In genomic region chr14:94770815-94771190, GRCh38 we compare ENCODE assay signal across 13 cellular contexts. TPM values are rescaled to one million over a fixed set of nuclear protein-coding genes. Genes with fewer than 3 reads are reported as not detected.
A peak's percentile ranks its signal among the peaks of the same experiment; 100 is the strongest.
DNase-seq lines count a peak whose midpoint lies in the region; ATAC-seq and TF ChIP-seq lines count a peak whose summit lies in the region.
"Had no signal": no experiment of that assay in that cellular context is flagged by ENCODE, and none has a peak within 500 bp of the region (broad histone marks: within the 10 kb centered on the region; RNA-seq: fewer than 3 reads in every experiment).

No MANE protein-coding gene starts in this region.

- no peaks in the 10 kb centered on the region for H3K36me3 ChIP-seq in CD4-positive, CD25-positive, alpha-beta regulatory T cell (ENCODE audit: control insufficient read depth, insufficient read depth, low read length)
- H3K36me3 ChIP-seq in HUES6 (ENCODE audit: control insufficient read depth, insufficient read depth, low read length), result no peaks in the 10 kb centered on the region

- H3K4me1 Mint-ChIP-seq in CD4-positive, CD25-positive, alpha-beta regulatory T cell, result peaks cover 0 to 17% (median 5%) of the 10 kb centered on the region in 4 donors
- H3K4me1 Mint-ChIP-seq in chondrocyte (ENCODE audit: low read depth) (peaks cover 30% of the 10 kb centered on the region), nephron progenitor cell (peaks cover 57% of the 10 kb centered on the region)

- no peak overlapping the region for H3K4me3 ChIP-seq in CD4-positive, CD25-positive, alpha-beta regulatory T cell (ENCODE audit: low read depth, low read length)
- H3K4me3 ChIP-seq in HUES6 (ENCODE audit: low read depth, low read length), result peak overlapping the region; percentile 67

- H3K9me3 ChIP-seq in CD4-positive, CD25-positive, alpha-beta regulatory T cell (ENCODE audit: control insufficient read depth in 2 of 2, low read length in 2 of 2), result no peaks in the 10 kb centered on the region
- H3K9me3 ChIP-seq in HUES6 (ENCODE audit: control insufficient read depth, insufficient read depth, low read depth, low read length), result no peaks in the 10 kb centered on the region

- H3K27me3 ChIP-seq in CD4-positive, CD25-positive, alpha-beta regulatory T cell (ENCODE audit: control insufficient read depth, insufficient read depth, low read length), result peaks cover 34% of the 10 kb centered on the region
- H3K27me3 ChIP-seq in HUES6 (ENCODE audit: control insufficient read depth, insufficient read depth, low read length), result peaks cover 100% of the 10 kb centered on the region

- no peak for TF ChIP-seq CTCF in chondrocyte (IDR thresholded peaks at IDR 0.05)
- TF ChIP-seq CTCF in nephron progenitor cell (IDR thresholded peaks at IDR 0.05), result no peak

- peaks cover 0 to 2% (median 0%) of the 10 kb centered on the region in 7 donors for H3K9me3 Mint-ChIP-seq in CD4-positive, CD25-positive, alpha-beta regulatory T cell
- H3K9me3 Mint-ChIP-seq in chondrocyte (ENCODE audit: low read depth) (no peaks in the 10 kb centered on the region), nephron progenitor cell (no peaks in the 10 kb centered on the region)

- H3K4me1 ChIP-seq in CD4-positive, CD25-positive, alpha-beta regulatory T cell (ENCODE audit: control insufficient read depth, insufficient read depth, low read length, poor library complexity, severe bottlenecking), result peaks cover 20% of the 10 kb centered on the region
- peaks cover 71% of the 10 kb centered on the region for H3K4me1 ChIP-seq in HUES6 (ENCODE audit: control insufficient read depth, insufficient read depth, low read length)

- peaks cover 76% of the 10 kb centered on the region for H3K27me3 Mint-ChIP-seq in CD4-positive, CD25-positive, alpha-beta regulatory T cell
- H3K27me3 Mint-ChIP-seq in chondrocyte (ENCODE audit: low read depth) (peaks cover 85% of the 10 kb centered on the region), nephron progenitor cell (ENCODE audit: low read depth, poor library complexity) (peaks cover 99% of the 10 kb centered on the region)

- peak overlapping the region in 1 of 3 donors; percentile 76 for H3K27ac Mint-ChIP-seq in CD4-positive, CD25-positive, alpha-beta regulatory T cell
- H3K27ac Mint-ChIP-seq in chondrocyte (ENCODE audit: unreplicated experiment) (no peak overlapping the region), nephron progenitor cell (peak overlapping the region; percentile 72)

- no peak for DNase-seq in CD4-positive, CD25-positive, alpha-beta regulatory T cell
- DNase-seq in chondrocyte (ENCODE audit: low spot score), result no peak
- no peak for DNase-seq in nephron progenitor cell
- no peak for DNase-seq in DMS79 treated with DMSO at 0.1 percent for 48 hours (lab: John Stamatoyannopoulos, UW)
- no peak for DNase-seq in substantia nigra (lab: John Stamatoyannopoulos, UW)
- DNase-seq in NCI-H446 treated with DMSO at 0.1 percent for 48 hours (lab: John Stamatoyannopoulos, UW), result no peak
- no peak for DNase-seq in amygdala (lab: John Stamatoyannopoulos, UW)
- DNase-seq: COR-L47; midbrain; NCI-H1436 treated with DMSO at 0.1 percent for 48 hours; stimulated activated CD4-positive, alpha-beta T cell treated with anti-CD3 and anti-CD28 coated beads, Interleukin-4, amount 100 ng/mL, for 1 hour had no signal

- peak overlapping the region in 3 of 4 donors; percentile 63 to 68 (median 66) for H3K4me3 Mint-ChIP-seq in CD4-positive, CD25-positive, alpha-beta regulatory T cell
- H3K4me3 Mint-ChIP-seq in chondrocyte (ENCODE audit: unreplicated experiment) (peak overlapping the region; percentile 44), nephron progenitor cell (peak overlapping the region; percentile 61)

- no peak overlapping the region for H3K27ac ChIP-seq in CD4-positive, CD25-positive, alpha-beta regulatory T cell (ENCODE audit: insufficient read depth, low read length, poor library complexity, severe bottlenecking)
- H3K27ac ChIP-seq in HUES6 (ENCODE audit: low read depth, low read length) (no peak overlapping the region), substantia nigra (ENCODE audit: low read depth, low read length, poor library complexity, severe bottlenecking) (no peak overlapping the region)

- ATAC-seq in CD4-positive, CD25-positive, alpha-beta regulatory T cell (ENCODE audit: low read depth in 2 of 2), result no peak

- no peaks in the 10 kb centered on the region for H3K36me3 Mint-ChIP-seq in CD4-positive, CD25-positive, alpha-beta regulatory T cell
- H3K36me3 Mint-ChIP-seq in chondrocyte (ENCODE audit: low read depth) (peaks cover 10% of the 10 kb centered on the region), nephron progenitor cell (ENCODE audit: low read depth) (no peaks in the 10 kb centered on the region)

- H3K9ac ChIP-seq in HUES6 (ENCODE audit: low read length), result peak overlapping the region; percentile 46

RNA-seq across cellular contexts. Expression of gene GSC, which starts 0.9 kb away (rescaled TPM):
- not detected for total RNA-seq in CD4-positive, CD25-positive, alpha-beta regulatory T cell
- polyA plus RNA-seq in CD4-positive, CD25-positive, alpha-beta regulatory T cell, result not detected
- not detected in 3 replicates for total RNA-seq in chondrocyte
- total RNA-seq: renal cortical epithelial cell had no signal
